In genomic region chr1:67635055-67635809, GRCh38 we compare ENCODE assay signal across 19 cellular contexts. TPM values are rescaled to one million over a fixed set of nuclear protein-coding genes. Genes with fewer than 3 reads are reported as not detected.
DNase-seq lines count a peak whose midpoint lies in the region; ATAC-seq and TF ChIP-seq lines count a peak whose summit lies in the region.
"Had no signal": no experiment of that assay in that cellular context is flagged by ENCODE, and none has a peak within 500 bp of the region (broad histone marks: within the 10 kb centered on the region; RNA-seq: fewer than 3 reads in every experiment).

No MANE protein-coding gene starts in this region.

- H3K4me1 ChIP-seq in parathyroid adenoma (peaks cover 23% of the 10 kb centered on the region), spleen (peaks cover 0 to 19% (median 1%) of the 10 kb centered on the region in 6 donors)
- H3K4me1 ChIP-seq: BE2C, neural progenitor cell had no signal

- peaks cover 12% of the 10 kb centered on the region for H3K27me3 Mint-ChIP-seq in central memory CD8-positive, alpha-beta T cell

- H3K4me3 Mint-ChIP-seq in central memory CD8-positive, alpha-beta T cell: no peak overlapping the region
- H3K4me3 Mint-ChIP-seq: neural progenitor cell had no signal

- 38 to 62% (median 53%) methylated on average over 14 of the region's 14 CpGs for WGBS in spleen, 5 donors

- no peak for TF ChIP-seq CTCF in parathyroid adenoma (IDR thresholded peaks at IDR 0.05)
- TF ChIP-seq CTCF in spleen (IDR thresholded peaks at IDR 0.05 in 8 of 11, conservative IDR thresholded peaks at IDR 0.05 in 3 of 11): no peak

- no peak for TF ChIP-seq POLR2A in spleen (IDR thresholded peaks at IDR 0.05)

- no peak overlapping the region for H3K27ac Mint-ChIP-seq in central memory CD8-positive, alpha-beta T cell (ENCODE audit: low read depth)
- H3K27ac Mint-ChIP-seq: neural progenitor cell had no signal

- no peaks in the 10 kb centered on the region for H3K4me1 Mint-ChIP-seq in central memory CD8-positive, alpha-beta T cell

- H3K36me3 ChIP-seq in parathyroid adenoma (ENCODE audit: control insufficient read depth, insufficient read depth, low read length) (no peaks in the 10 kb centered on the region), spleen (no peaks in the 10 kb centered on the region)
- H3K36me3 ChIP-seq: BE2C, brain microvascular endothelial cell, neural progenitor cell had no signal

- H2AFZ ChIP-seq in parathyroid adenoma: no peak overlapping the region
- H2AFZ ChIP-seq: neural progenitor cell had no signal

- intact Hi-C loops in spleen (cut with DNase I; ENCODE audit: low total_unique reads): no loop called here

- H3K79me2 ChIP-seq in parathyroid adenoma: no peaks in the 10 kb centered on the region

- peak overlapping the region; percentile 73 for H3K27ac ChIP-seq in parathyroid adenoma
- H3K27ac ChIP-seq in spleen: no peak overlapping the region
- H3K27ac ChIP-seq: brain microvascular endothelial cell, neural progenitor cell had no signal

- H3K4me3 ChIP-seq in parathyroid adenoma (ENCODE audit: low read depth, low read length): peak overlapping the region; percentile 12
- no peak overlapping the region for H3K4me3 ChIP-seq in spleen
- H3K4me3 ChIP-seq: neural progenitor cell had no signal

- H3K36me3 Mint-ChIP-seq in central memory CD8-positive, alpha-beta T cell (ENCODE audit: insufficient read depth): peaks cover 1% of the 10 kb centered on the region
- H3K36me3 Mint-ChIP-seq: neural progenitor cell had no signal

- H3K9ac ChIP-seq in parathyroid adenoma: no peak overlapping the region
- H3K9ac ChIP-seq: neural progenitor cell had no signal

- no peaks in the 10 kb centered on the region for H3K9me3 ChIP-seq in parathyroid adenoma (ENCODE audit: control insufficient read depth, low read length)
- no peaks in the 10 kb centered on the region for H3K9me3 ChIP-seq in spleen
- H3K9me3 ChIP-seq: BE2C had no signal

- H3K27me3 ChIP-seq in parathyroid adenoma (ENCODE audit: control insufficient read depth, insufficient read depth, low read length) (no peaks in the 10 kb centered on the region), spleen (replicated peaks in 1 of 7) (no peaks in the 10 kb centered on the region)
- H3K27me3 ChIP-seq: BE2C, brain microvascular endothelial cell, neural progenitor cell had no signal

- DNase-seq in GF-D8 (lab: John Stamatoyannopoulos, UW): peak; percentile 42
- DNase-seq in NOMO-1 treated with dmso at 0.1 percent for 144 hours (lab: John Stamatoyannopoulos, UW; ENCODE audit: unreplicated experiment): peak; percentile 38
- no peak for DNase-seq in central memory CD8-positive, alpha-beta T cell (ENCODE audit: low spot score in 2 of 2)
- no peak for DNase-seq in RKO (ENCODE audit: low spot score)
- DNase-seq in NK-92 (lab: John Stamatoyannopoulos, UW; ENCODE audit: unreplicated experiment): no peak
- DNase-seq in spleen: no peak
- DNase-seq in AG20443 (ENCODE audit: low spot score): no peak
- DNase-seq: activated CD4-positive, alpha-beta T cell treated with anti-CD3 and anti-CD28 coated beads for 4 hours; activated naive CD4-positive, alpha-beta T cell treated with anti-CD3 and anti-CD28 coated beads, Interleukin-2, amount 50 U/mL, for 16 hours; BE2C; brain microvascular endothelial cell; effector CD8-positive, alpha-beta T cell; HCEC 1CT; NCI-H1092; right cardiac atrium; stimulated activated CD4-positive, alpha-beta T cell treated with anti-CD3 and anti-CD28 coated beads, Interleukin-2, amount 100 ng/mL, for 24 hours; T-helper 2 cell had no signal

- H3K9me3 Mint-ChIP-seq in central memory CD8-positive, alpha-beta T cell: no peaks in the 10 kb centered on the region
- H3K9me3 Mint-ChIP-seq: neural progenitor cell had no signal

- peak; percentile 10 for ATAC-seq in central memory CD8-positive, alpha-beta T cell (replicated peaks; ENCODE audit: extremely low read depth, poor library complexity, severe bottlenecking)
- ATAC-seq: right cardiac atrium had no signal

- H3K4me2 ChIP-seq in parathyroid adenoma (ENCODE audit: low read length): peak overlapping the region; percentile 23
- H3K4me2 ChIP-seq: neural progenitor cell had no signal

RNA-seq across cellular contexts. Expression of gene GADD45A, which starts 49.8 kb away (rescaled TPM):
- 10 to 100 TPM; 19.7 to 63.7 (median 31.7) TPM for total RNA-seq in spleen
- 10 to 100 TPM; 17.5 to 19.9 (median 18.9) TPM for polyA plus RNA-seq in spleen

Comparison
In these comparisons a context has a peak if more than half of its experiments do, and no peak if none do; other contexts are left out.
1. DNase-seq: peak in GF-D8 (single experiment) and NOMO-1 treated with dmso at 0.1 percent for 144 hours (single experiment); none in central memory CD8-positive, alpha-beta T cell (0 of 2), RKO (single experiment), NK-92 (single experiment), spleen (single experiment) and AG20443 (single experiment).